8 cellular contexts compared by ENCODE assay signal in the genomic region with DNA sequence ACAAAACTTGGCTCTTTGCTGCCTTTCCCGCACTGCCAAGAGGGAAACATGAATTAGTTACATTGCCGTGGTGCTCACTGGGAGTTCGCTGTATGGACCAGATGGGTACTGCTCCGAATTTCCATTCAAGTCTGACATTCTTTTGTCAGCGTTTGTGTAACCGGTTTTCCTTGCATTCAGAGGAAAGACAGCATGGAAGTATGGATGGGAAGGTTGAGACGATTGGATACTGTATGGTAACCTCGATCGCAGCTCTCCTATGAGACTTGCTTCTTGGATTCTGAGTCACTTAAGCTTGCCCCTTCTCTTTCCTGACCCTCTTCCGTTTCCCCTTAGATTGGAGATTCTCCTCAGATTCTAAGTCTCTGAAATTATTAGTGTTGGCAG. TPM values are rescaled to one million over a fixed set of nuclear protein-coding genes. Genes with fewer than 3 reads are reported as not detected.
DNase-seq lines count a peak whose midpoint lies in the region; ATAC-seq and TF ChIP-seq lines count a peak whose summit lies in the region.

No MANE protein-coding gene starts in this region.

- H3K27ac ChIP-seq in BLaER1 (peak overlapping the region; percentile 56), heart right ventricle (peak overlapping the region; percentile 72 to 98 (median 88))

- H3K4me2 ChIP-seq in BLaER1: peak overlapping the region; percentile 76

- H3K4me1 ChIP-seq in BLaER1: peaks cover 16% of the 10 kb centered on the region
- peaks cover 4 to 25% (median 21%) of the 10 kb centered on the region in 9 donors for H3K4me1 ChIP-seq in heart right ventricle

- H3K4me3 ChIP-seq in BLaER1 (peak overlapping the region; percentile 68), heart right ventricle (peak overlapping the region; percentile 66 to 98 (median 90))

- peaks cover 40% of the 10 kb centered on the region for H3K9me3 ChIP-seq in BLaER1
- peaks cover 0 to 4% (median 0%) of the 10 kb centered on the region in 11 donors for H3K9me3 ChIP-seq in heart right ventricle

- DNase-seq in activated T-cell treated with anti-CD3 and anti-CD28 coated beads, Interleukin-2, amount 50 U/mL, for 48 hours: peak; percentile 26 to 28
- no peak for DNase-seq in heart right ventricle
- DNase-seq in sciatic nerve (ENCODE audit: low spot score): no peak
- DNase-seq in MV-4-11 (lab: John Stamatoyannopoulos, UW): no peak
- no peak for DNase-seq in activated CD8-positive, alpha-beta memory T cell treated with anti-CD3 and anti-CD28 coated beads, Interleukin-2, amount 50 U/mL, for 4 hours

- TF ChIP-seq CTCF in heart right ventricle (IDR thresholded peaks at IDR 0.05): no peak

- H4K20me1 ChIP-seq in BLaER1: no peaks in the 10 kb centered on the region

- H3K27me3 ChIP-seq in BLaER1 (peaks cover 14% of the 10 kb centered on the region), heart right ventricle (no peaks in the 10 kb centered on the region)

- ATAC-seq in GM19043 (IDR thresholded peaks at IDR 0.05; ENCODE audit: low read depth, unreplicated experiment) (peak; percentile 3), HG03521 (IDR thresholded peaks at IDR 0.05; ENCODE audit: unreplicated experiment) (peak; percentile 4), heart right ventricle (peak in 7 of 8 donors; percentile 20 to 52 (median 27)), sciatic nerve (peak; percentile 39)

- H3K36me3 ChIP-seq in BLaER1: 0 out of 2 replicates have a peak, but pooled peaks cover 3% of the 10 kb centered on the region
- no peaks in the 10 kb centered on the region for H3K36me3 ChIP-seq in heart right ventricle

- intact Hi-C loops in heart right ventricle (cut with DNase I) (loop anchor here in 8 of 10 donors (2.0 to 10.0 kb wide), 6 partner anchors 50 to 108 kb away; a partner anchor contains a TSS), sciatic nerve (cut with DNase I) (no loop called here)

- peak overlapping the region; percentile 62 for H3K9ac ChIP-seq in BLaER1

- WGBS in heart right ventricle, 2 donors: 31 to 35% methylated on average over 10 of the region's 10 CpGs

RNA-seq across cellular contexts. Expression of a gene that starts 0.6 kb away (rescaled TPM):
- total RNA-seq in heart right ventricle (10 to 100 TPM; 11.6 to 17.0 (median 13.9) TPM), sciatic nerve (22.6 TPM)
- 10 to 100 TPM; 12.4 to 20.9 TPM for polyA plus RNA-seq in heart right ventricle

RNA-seq across cellular contexts. Expression of a gene that starts 53.1 kb away (rescaled TPM):
- total RNA-seq in heart right ventricle (10 to 100 TPM; 16.2 to 37.4 (median 22.2) TPM), sciatic nerve (68.2 TPM)
- polyA plus RNA-seq in heart right ventricle: 10 to 100 TPM in 1 of 2 donors, 1 to 10 TPM in 1; 9.4 to 30.0 TPM

Comparison
In these comparisons a context has a peak if more than half of its experiments do, and no peak if none do; other contexts are left out.
1. DNase-seq: peak in activated T-cell treated with anti-CD3 and anti-CD28 coated beads, Interleukin-2, amount 50 U/mL, for 48 hours (2 of 2); none in heart right ventricle (0 of 2), sciatic nerve (single experiment), MV-4-11 (single experiment) and activated CD8-positive, alpha-beta memory T cell treated with anti-CD3 and anti-CD28 coated beads, Interleukin-2, amount 50 U/mL, for 4 hours (single experiment).
2. Peak in every context shown above with its lines, with median percentiles within 50 percentile points of each other: ATAC-seq.